Comparison of ENCODE assay signal across 22 cellular contexts in the genomic region with DNA sequence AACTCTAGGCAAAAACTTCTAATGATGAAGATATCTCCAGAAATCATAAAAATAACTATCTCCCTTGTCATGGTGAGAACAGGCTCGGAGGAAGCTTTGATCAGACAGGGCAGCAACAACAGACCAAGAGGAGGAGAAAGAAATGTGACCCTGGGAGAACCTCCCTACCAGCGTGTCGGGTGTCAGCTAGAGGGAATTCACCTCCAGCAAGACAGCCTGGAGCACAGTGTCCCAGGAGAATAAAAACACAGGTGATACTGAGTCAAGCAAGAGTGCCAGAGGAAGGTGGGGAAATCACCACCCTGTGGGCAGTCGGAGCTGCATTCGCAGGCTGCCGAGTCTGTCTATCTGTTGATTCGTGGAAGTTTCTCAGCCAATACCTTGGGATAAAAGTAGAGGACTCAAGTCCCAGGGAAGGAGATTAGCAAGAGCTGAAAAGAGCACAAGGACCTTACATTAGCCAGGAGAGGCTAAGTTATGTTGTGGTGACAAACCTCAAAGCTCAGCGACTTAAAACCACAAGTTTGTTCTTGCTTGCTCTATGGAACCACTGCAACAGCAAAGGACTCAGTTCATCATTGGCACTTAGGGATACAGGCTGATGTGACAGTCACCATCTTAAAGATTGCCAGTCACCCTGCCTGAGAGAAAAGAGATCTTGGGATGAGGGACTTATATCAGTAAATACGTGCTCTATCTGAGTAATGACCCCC.
DNase-seq lines count a peak whose midpoint lies in the region; ATAC-seq and TF ChIP-seq lines count a peak whose summit lies in the region.
"Had no signal": no experiment of that assay in that cellular context is flagged by ENCODE, and none has a peak within 500 bp of the region (broad histone marks: within the 10 kb centered on the region; RNA-seq: fewer than 3 reads in every experiment).

No MANE protein-coding gene starts in this region.

- no peak for TF ChIP-seq POLR2A in upper lobe of left lung (IDR thresholded peaks at IDR 0.05)

- no peaks in the 10 kb centered on the region for H3K9me2 ChIP-seq in hepatocyte (replicated peaks; ENCODE audit: insufficient read depth)

- H3K79me2 ChIP-seq in OCI-LY3 (ENCODE audit: low read length) (no peaks in the 10 kb centered on the region), hepatocyte (no peaks in the 10 kb centered on the region)

- peaks cover 7% of the 10 kb centered on the region; the same call in 1 of the 2 replicates for H3K4me1 ChIP-seq in OCI-LY3 (ENCODE audit: low read length)
- H3K4me1 ChIP-seq in hepatocyte (ENCODE audit: insufficient read depth): peaks cover 5% of the 10 kb centered on the region
- H3K4me1 ChIP-seq in upper lobe of left lung: peaks cover 0 to 5% (median 0%) of the 10 kb centered on the region in 4 donors

- H3K9ac ChIP-seq in OCI-LY3 (ENCODE audit: low read length): no peak overlapping the region

- DNase-seq in hepatocyte (ENCODE audit: low spot score): no peak
- peak; percentile 20 for DNase-seq in renal cortical epithelial cell (ENCODE audit: low read depth)
- DNase-seq in upper lobe of left lung: no peak
- no peak for DNase-seq in OCI-M2 (lab: John Stamatoyannopoulos, UW; ENCODE audit: unreplicated experiment)
- DNase-seq in UCSD-AML1 (lab: John Stamatoyannopoulos, UW; ENCODE audit: unreplicated experiment): no peak
- DNase-seq: activated CD4-positive, alpha-beta T cell treated with anti-CD3 and anti-CD28 coated beads for 48 hours; amniotic stem cell; CD8-positive, alpha-beta T cell; effector CD4-positive, alpha-beta T cell; esophagus squamous epithelium; KG1; naive B cell; NCI-H2081; NCI-H510A treated with DMSO at 0.1 percent for 48 hours; stimulated activated CD4-positive, alpha-beta T cell treated with anti-CD3 and anti-CD28 coated beads, Interleukin-4, amount 100 ng/mL, for 1 hour had no signal

- H3K4me2 ChIP-seq in OCI-LY3 (ENCODE audit: low read length) (peak overlapping the region; percentile 54), hepatocyte (no peak overlapping the region)

- no peaks in the 10 kb centered on the region for H4K20me1 ChIP-seq in OCI-LY3 (ENCODE audit: insufficient read depth, low read length)
- no peaks in the 10 kb centered on the region for H4K20me1 ChIP-seq in hepatocyte (ENCODE audit: insufficient read depth, poor library complexity, severe bottlenecking)

- H3K27me3 ChIP-seq in OCI-LY3 (ENCODE audit: low read depth, low read length) (0 out of 2 replicates have a peak, but pooled peaks cover 6% of the 10 kb centered on the region), hepatocyte (no peaks in the 10 kb centered on the region), upper lobe of left lung (no peaks in the 10 kb centered on the region)
- H3K27me3 ChIP-seq: esophagus squamous epithelium, ovary, suprapubic skin had no signal

- TF ChIP-seq CTCF in OCI-LY3 (IDR thresholded peaks at IDR 0.05; ENCODE audit: low read depth, low read length): no peak
- TF ChIP-seq CTCF in hepatocyte (IDR thresholded peaks at IDR 0.05; ENCODE audit: poor library complexity): no peak
- TF ChIP-seq CTCF in upper lobe of left lung (IDR thresholded peaks at IDR 0.05): no peak

- no peak overlapping the region for H3K27ac ChIP-seq in OCI-LY3 (ENCODE audit: low read length)
- H3K27ac ChIP-seq in hepatocyte: peak overlapping the region; percentile 3
- H3K27ac ChIP-seq in upper lobe of left lung: no peak overlapping the region
- H3K27ac ChIP-seq: esophagus squamous epithelium, ovary, RWPE1, suprapubic skin had no signal

- H3K36me3 ChIP-seq in OCI-LY3 (replicated peaks; ENCODE audit: low read depth, low read length) (no peaks in the 10 kb centered on the region), hepatocyte (replicated peaks; ENCODE audit: insufficient read depth, low read depth) (no peaks in the 10 kb centered on the region), upper lobe of left lung (no peaks in the 10 kb centered on the region)
- H3K36me3 ChIP-seq: esophagus squamous epithelium, ovary, suprapubic skin had no signal

- peak overlapping the region; percentile 63; the same call in 1 of the 2 replicates for H2AFZ ChIP-seq in OCI-LY3 (ENCODE audit: low read depth, low read length)
- no peak overlapping the region for H2AFZ ChIP-seq in hepatocyte

- peak; percentile 48 for ATAC-seq in GM18868 (IDR thresholded peaks at IDR 0.05; ENCODE audit: unreplicated experiment)
- ATAC-seq in upper lobe of left lung (ENCODE audit: low FRiP score in 2 of 2): no peak
- ATAC-seq: CD8-positive, alpha-beta T cell had no signal

- WGBS in hepatocyte (ENCODE audit: low lambda C conversion rate, missing lambda C conversion rate): 56% methylated on average over 9 of the region's 9 CpGs
- WGBS in upper lobe of left lung, 2 donors: 60 to 70% methylated on average over 9 of the region's 9 CpGs

- no peak for TF ChIP-seq EP300 in upper lobe of left lung (IDR thresholded peaks at IDR 0.05)

- H3K9me3 ChIP-seq in OCI-LY3 (ENCODE audit: insufficient read depth, low read length) (no peaks in the 10 kb centered on the region), hepatocyte (ENCODE audit: low read depth) (no peaks in the 10 kb centered on the region), upper lobe of left lung (no peaks in the 10 kb centered on the region)
- H3K9me3 ChIP-seq: esophagus squamous epithelium, ovary, suprapubic skin had no signal

- H3K4me3 ChIP-seq in OCI-LY3 (ENCODE audit: low read length): peak overlapping the region; percentile 45
- H3K4me3 ChIP-seq in hepatocyte: no peak overlapping the region
- H3K4me3 ChIP-seq in upper lobe of left lung: no peak overlapping the region
- H3K4me3 ChIP-seq: esophagus squamous epithelium, lung, ovary, skin epidermis, suprapubic skin had no signal
